ENCODE assay signal across 8 cellular contexts in genomic region chr16:51224317-51224716, GRCh38.
"Had no signal": no experiment of that assay in that cellular context is flagged by ENCODE, and none has a peak within 500 bp of the region (broad histone marks: within the 10 kb centered on the region; RNA-seq: fewer than 3 reads in every experiment).

No MANE protein-coding gene starts in this region.

- H3K4me3 ChIP-seq: GM12878 had no signal

- ATAC-seq: GM12878 had no signal

- FAIRE-seq: G401.6, GM12878, GM12891, GM12892, GM18507, GM19239 had no signal

- DNase-seq: GDM1, GF-D8 had no signal
